Comparison of ENCODE assay signal across 22 cellular contexts in the genomic region with DNA sequence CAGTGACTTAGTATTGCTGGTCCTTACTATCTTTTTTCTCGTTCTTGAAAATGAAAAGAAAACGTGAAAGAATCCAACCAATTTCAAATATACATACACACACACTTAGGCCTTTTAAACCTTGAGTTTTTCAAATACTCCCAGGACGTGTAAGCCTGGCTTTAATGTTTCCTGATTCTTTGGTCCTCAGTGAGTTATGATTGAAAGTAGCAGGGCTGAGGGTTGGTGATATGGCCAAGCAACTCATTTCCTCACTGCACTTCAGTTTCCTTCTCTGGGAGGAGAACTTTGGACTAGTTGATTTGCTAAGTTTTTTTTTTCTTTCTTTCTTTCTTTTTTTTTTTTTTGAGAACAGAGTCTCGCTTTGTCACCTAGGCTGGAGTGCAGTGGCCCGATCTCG. TPM values are rescaled to one million over a fixed set of nuclear protein-coding genes. Genes with fewer than 3 reads are reported as not detected.
DNase-seq lines count a peak whose midpoint lies in the region; ATAC-seq, FAIRE-seq and TF ChIP-seq lines count a peak whose summit lies in the region.
"Had no signal": no experiment of that assay in that cellular context is flagged by ENCODE, and none has a peak within 500 bp of the region (broad histone marks: within the 10 kb centered on the region; RNA-seq: fewer than 3 reads in every experiment).

No MANE protein-coding gene starts in this region.

- no peak for TF ChIP-seq POLR2A in transverse colon (IDR thresholded peaks at IDR 0.05)

- H3K36me3 ChIP-seq in astrocyte (ENCODE audit: insufficient read depth, low read length) (peaks cover 62% of the 10 kb centered on the region), mucosa of stomach (ENCODE audit: control insufficient read depth, insufficient read depth, low read length) (peaks cover 18% of the 10 kb centered on the region), transverse colon (peaks cover 0 to 76% (median 23%) of the 10 kb centered on the region in 4 donors), left lung (peaks cover 0 to 98% of the 10 kb centered on the region in 2 donors)

- FAIRE-seq in astrocyte (lab: Jason Lieb, UNC), result no peak
- FAIRE-seq: GM12891, keratinocyte had no signal

- H3K27ac Mint-ChIP-seq in stimulated activated naive CD8-positive, alpha-beta T cell treated with anti-CD3 and anti-CD28 coated beads, Interleukin-15, amount 100 ng/mL, for 72 hours, result peak overlapping the region; percentile 69 to 93
- H3K27ac Mint-ChIP-seq in astrocyte (ENCODE audit: unreplicated experiment) (peak overlapping the region; percentile 26), osteocyte (ENCODE audit: unreplicated experiment) (no peak overlapping the region)

- H3K9me3 ChIP-seq in astrocyte (ENCODE audit: insufficient read depth, low read depth, low read length), result no peaks in the 10 kb centered on the region
- H3K9me3 ChIP-seq in mucosa of stomach (ENCODE audit: control insufficient read depth, low read length), result no peaks in the 10 kb centered on the region
- H3K9me3 ChIP-seq in transverse colon, result no peaks in the 10 kb centered on the region
- no peaks in the 10 kb centered on the region for H3K9me3 ChIP-seq in left lung
- H3K9me3 ChIP-seq: ascending aorta, tibial nerve had no signal

- H3K4me3 ChIP-seq in astrocyte (ENCODE audit: insufficient read depth, low read depth, low read length) (no peak overlapping the region), mucosa of stomach (ENCODE audit: low read length) (no peak overlapping the region), transverse colon (no peak overlapping the region), left lung (no peak overlapping the region)
- H3K4me3 ChIP-seq: ascending aorta, tibial nerve had no signal

- peaks cover 65% of the 10 kb centered on the region for H4K20me1 ChIP-seq in astrocyte (ENCODE audit: insufficient read depth, low read length)

- H3K27me3 ChIP-seq in astrocyte (ENCODE audit: insufficient read depth, low read length) (no peaks in the 10 kb centered on the region), mucosa of stomach (ENCODE audit: control insufficient read depth, insufficient read depth, low read length) (no peaks in the 10 kb centered on the region), transverse colon (no peaks in the 10 kb centered on the region), left lung (no peaks in the 10 kb centered on the region)
- H3K27me3 ChIP-seq: ascending aorta, tibial nerve had no signal

- in situ Hi-C loops in transverse colon (cut with MboI; ENCODE audit: low pct_ligation_motif_present in 1 of 4, low pct_unique_long_range_greater_than_20kb in 1 of 4, low sequenced_read_pairs in 3 of 4), result loop anchor here in 1 of 4 donors (25.0 kb wide), 1 partner anchor 147 kb away; no protein-coding TSS in a partner anchor

- H3K4me1 ChIP-seq in astrocyte (ENCODE audit: insufficient read depth, low read length) (peaks cover 16% of the 10 kb centered on the region), mucosa of stomach (ENCODE audit: control insufficient read depth, insufficient read depth, low read length) (peaks cover 15% of the 10 kb centered on the region), transverse colon (peaks cover 5 to 66% (median 53%) of the 10 kb centered on the region in 4 donors), left lung (peaks cover 0 to 36% of the 10 kb centered on the region in 2 donors)

- H3K4me1 Mint-ChIP-seq in stimulated activated naive CD8-positive, alpha-beta T cell treated with anti-CD3 and anti-CD28 coated beads, Interleukin-15, amount 100 ng/mL, for 72 hours, result peaks cover 50% of the 10 kb centered on the region
- H3K4me1 Mint-ChIP-seq in astrocyte (ENCODE audit: low read depth, unreplicated experiment) (peaks cover 41% of the 10 kb centered on the region), osteocyte (ENCODE audit: unreplicated experiment) (peaks cover 13% of the 10 kb centered on the region)

- no peaks in the 10 kb centered on the region for H3K27me3 Mint-ChIP-seq in stimulated activated naive CD8-positive, alpha-beta T cell treated with anti-CD3 and anti-CD28 coated beads, Interleukin-15, amount 100 ng/mL, for 72 hours
- no peaks in the 10 kb centered on the region for H3K27me3 Mint-ChIP-seq in astrocyte (ENCODE audit: low read depth, unreplicated experiment)
- no peaks in the 10 kb centered on the region for H3K27me3 Mint-ChIP-seq in osteocyte (ENCODE audit: unreplicated experiment)
- H3K27me3 Mint-ChIP-seq: CD4-positive, alpha-beta memory T cell had no signal

- ATAC-seq in stimulated activated naive CD8-positive, alpha-beta T cell treated with anti-CD3 and anti-CD28 coated beads, Interleukin-15, amount 100 ng/mL, for 72 hours, result no peak
- ATAC-seq in stimulated activated naive CD8-positive, alpha-beta T cell treated with anti-CD3 and anti-CD28 coated beads, Interleukin-15, Interleukin-2, amounts not matched to agents 100 U/mL and 50 U/mL, for 24 hours, result no peak
- ATAC-seq in HG02938 (IDR thresholded peaks at IDR 0.05; ENCODE audit: unreplicated experiment) (no peak), left lung (no peak)
- ATAC-seq: HCT116 had no signal

- H3K4me3 Mint-ChIP-seq in stimulated activated naive CD8-positive, alpha-beta T cell treated with anti-CD3 and anti-CD28 coated beads, Interleukin-15, amount 100 ng/mL, for 72 hours, result no peak overlapping the region
- H3K4me3 Mint-ChIP-seq in astrocyte (ENCODE audit: unreplicated experiment) (no peak overlapping the region), osteocyte (ENCODE audit: unreplicated experiment) (no peak overlapping the region)

- intact Hi-C loops in transverse colon (cut with DNase I; ENCODE audit: low total_unique reads), result no loop called here
- intact Hi-C loops in left lung (cut with DNase I), result no loop called here

- H3K36me3 Mint-ChIP-seq in astrocyte (ENCODE audit: low read depth, unreplicated experiment), result peaks cover 28% of the 10 kb centered on the region
- peaks cover 66% of the 10 kb centered on the region for H3K36me3 Mint-ChIP-seq in osteocyte (ENCODE audit: unreplicated experiment)

- no peak for DNase-seq in stimulated activated naive CD8-positive, alpha-beta T cell treated with anti-CD3 and anti-CD28 coated beads, Interleukin-15, amount 100 ng/mL, for 72 hours
- DNase-seq in stimulated activated naive CD8-positive, alpha-beta T cell treated with anti-CD3 and anti-CD28 coated beads, Interleukin-15, Interleukin-2, amounts not matched to agents 100 U/mL and 50 U/mL, for 24 hours, result no peak
- DNase-seq in astrocyte (ENCODE audit: low read depth) (no peak), transverse colon (no peak), osteocyte (ENCODE audit: extremely low spot score, unreplicated experiment) (no peak), left lung (no peak)
- DNase-seq: activated CD4-positive, CD25-positive, alpha-beta regulatory T cell; activated effector memory CD4-positive, alpha-beta T cell treated with anti-CD3 and anti-CD28 coated beads, Interleukin-2, amount 50 U/mL, for 16 hours; CD4-positive, alpha-beta memory T cell; DMS53; mesenchymal stem cell; MM.1S; occipital lobe; SHP77 treated with DMSO at 0.1 percent for 48 hours; stimulated activated CD4-positive, alpha-beta T cell treated with anti-CD3 and anti-CD28 coated beads, Interleukin-15, amount 100 ng/mL, for 24 hours had no signal

- H3K4me2 ChIP-seq in astrocyte (ENCODE audit: low read length), result no peak overlapping the region

- H3K79me2 ChIP-seq in astrocyte (ENCODE audit: insufficient read depth, low read length), result peaks cover 88% of the 10 kb centered on the region

- H3K27ac ChIP-seq in astrocyte (ENCODE audit: low read depth, low read length) (no peak overlapping the region), transverse colon (peak overlapping the region; percentile 45 to 58 (median 52)), left lung (no peak overlapping the region)
- H3K27ac ChIP-seq: ascending aorta had no signal

- TF ChIP-seq EP300 in transverse colon (IDR thresholded peaks at IDR 0.05; ENCODE audit: low read depth), result no peak

- no peaks in the 10 kb centered on the region for H3K9me3 Mint-ChIP-seq in stimulated activated naive CD8-positive, alpha-beta T cell treated with anti-CD3 and anti-CD28 coated beads, Interleukin-15, amount 100 ng/mL, for 72 hours
- H3K9me3 Mint-ChIP-seq in astrocyte (ENCODE audit: unreplicated experiment), result no peaks in the 10 kb centered on the region
- H3K9me3 Mint-ChIP-seq in osteocyte (ENCODE audit: unreplicated experiment), result no peaks in the 10 kb centered on the region
- H3K9me3 Mint-ChIP-seq: CD4-positive, alpha-beta memory T cell had no signal

- WGBS in transverse colon (ENCODE audit: low coverage in 1 of 2), 2 donors, result 47 to 54% methylated on average over 6 of the region's 6 CpGs

- TF ChIP-seq CTCF in astrocyte (IDR thresholded peaks at IDR 0.05; ENCODE audit: insufficient read depth, low read depth, low read length) (no peak), transverse colon (IDR thresholded peaks at IDR 0.05) (no peak), osteocyte (IDR thresholded peaks at IDR 0.05) (no peak), left lung (IDR thresholded peaks at IDR 0.05) (no peak)

- H3K9ac ChIP-seq in astrocyte (ENCODE audit: low read length), result no peak overlapping the region
- peak overlapping the region; percentile 37 for H3K9ac ChIP-seq in mucosa of stomach (ENCODE audit: low read length)

- no peak overlapping the region for H2AFZ ChIP-seq in astrocyte (ENCODE audit: low read depth, low read length)

RNA-seq across cellular contexts. Expression of a gene that starts 34.6 kb away (rescaled TPM):
- 90.0 and 105 TPM in 2 replicates for total RNA-seq in astrocyte
- 100 to 1,000 TPM in 3 of 4 donors, 10 to 100 TPM in 1; 90.5 to 190 (median 138) TPM for total RNA-seq in transverse colon
- total RNA-seq in osteocyte, result 89.9 and 102 TPM in 2 replicates
- 100 to 1,000 TPM; 128 to 135 TPM for total RNA-seq in left lung

Comparison
In these comparisons a context has a peak if more than half of its experiments do, and no peak if none do; other contexts are left out.
1. H3K27ac ChIP-seq: peak in transverse colon (4 of 4); none in astrocyte (single experiment) and left lung (0 of 2).